8 cellular contexts compared by ENCODE assay signal in genomic region chr9:97889941-97890557, GRCh38. TPM values are rescaled to one million over a fixed set of nuclear protein-coding genes. Genes with fewer than 3 reads are reported as not detected.
DNase-seq lines count a peak whose midpoint lies in the region; ATAC-seq, FAIRE-seq and TF ChIP-seq lines count a peak whose summit lies in the region.

No MANE protein-coding gene starts in this region.

- TF ChIP-seq CTCF in endothelial cell of umbilical vein (IDR thresholded peaks at IDR 0.05; ENCODE audit: extremely low read depth in 1 of 2, insufficient read depth in 1 of 2, low read depth in 1 of 2, low read length in 2 of 2): peak; percentile 73 to 92
- peak; percentile 80 for TF ChIP-seq CTCF in retinal pigment epithelial cell (conservative IDR thresholded peaks at IDR 0.05; ENCODE audit: low read depth, low read length)

- BruUV-seq in endothelial cell of umbilical vein (replicated peaks; lab: Mats Ljungman, UMichigan): no TSS peak

- intact Hi-C loops in endothelial cell of umbilical vein (cut with micrococcal nuclease): loop anchor here (2.0 kb wide), 1 partner anchor 179 kb away; no protein-coding TSS in a partner anchor

- peaks cover 0 to 8% (median 6%) of the 10 kb centered on the region in 4 donors for H3K4me1 Mint-ChIP-seq in CD4-positive, CD25-positive, alpha-beta regulatory T cell

- peak; percentile 27 to 57 (median 51) for DNase-seq in CD4-positive, CD25-positive, alpha-beta regulatory T cell
- DNase-seq in HTR-8/SVneo (ENCODE audit: insufficient read length, low spot score) (peak; percentile 20), endothelial cell of umbilical vein (ENCODE audit: low read depth, low spot score) (peak; percentile 22), retinal pigment epithelial cell (ENCODE audit: low read depth) (no peak), cerebellar nuclear complex (lab: John Stamatoyannopoulos, UW) (no peak), H4 (ENCODE audit: low spot score) (no peak)
- DNase-seq in activated CD4-positive, alpha-beta T cell treated with anti-CD3 and anti-CD28 coated beads, Interleukin-2, amount 50 U/mL, for 4 hours: peak; percentile 64 to 71

- H3K9ac ChIP-seq in endothelial cell of umbilical vein (replicated peaks; ENCODE audit: extremely low read depth, insufficient read depth, low read length): no peak overlapping the region

- H3K4me2 ChIP-seq in endothelial cell of umbilical vein (ENCODE audit: insufficient read depth, low read length): no peak overlapping the region

- H3K79me2 ChIP-seq in endothelial cell of umbilical vein (ENCODE audit: control insufficient read depth, insufficient read depth, low read length): no peaks in the 10 kb centered on the region

- peaks cover 5% of the 10 kb centered on the region for H3K4me1 ChIP-seq in CD4-positive, CD25-positive, alpha-beta regulatory T cell (ENCODE audit: control insufficient read depth, insufficient read depth, low read length, poor library complexity, severe bottlenecking)
- H3K4me1 ChIP-seq in endothelial cell of umbilical vein (ENCODE audit: control insufficient read depth, extremely low read depth, insufficient read depth, low read length): no peaks in the 10 kb centered on the region

- peak in 1 of 2 donors; percentile 58 for ATAC-seq in CD4-positive, CD25-positive, alpha-beta regulatory T cell (ENCODE audit: low read depth in 2 of 2)
- no peak for ATAC-seq in GM18870 (IDR thresholded peaks at IDR 0.05; ENCODE audit: unreplicated experiment)

- H3K36me3 ChIP-seq in CD4-positive, CD25-positive, alpha-beta regulatory T cell (ENCODE audit: control insufficient read depth, insufficient read depth, low read length): no peaks in the 10 kb centered on the region
- H3K36me3 ChIP-seq in endothelial cell of umbilical vein (ENCODE audit: control insufficient read depth in 2 of 2, extremely low read depth in 1 of 2, insufficient read depth in 2 of 2, low read length in 2 of 2): no peaks in the 10 kb centered on the region

- H3K4me3 Mint-ChIP-seq in CD4-positive, CD25-positive, alpha-beta regulatory T cell: no peak overlapping the region

- FAIRE-seq in HTR-8/SVneo (lab: Jason Lieb, UNC) (no peak), endothelial cell of umbilical vein (lab: Jason Lieb, UNC) (peak; percentile 82)

- H3K27me3 Mint-ChIP-seq in CD4-positive, CD25-positive, alpha-beta regulatory T cell: no peaks in the 10 kb centered on the region

- CTCF ChIA-PET in endothelial cell of umbilical vein (lab: Charles Lee): interaction anchor here (0.6 to 7.1 kb wide), 42 partner anchors 10 to 918 kb away, joined by 3 to 128 read pairs (median 4); partner anchors contain the start of genes NANS, TRMO and TSTD2

- H3K9me3 Mint-ChIP-seq in CD4-positive, CD25-positive, alpha-beta regulatory T cell: peaks cover 0 to 14% (median 5%) of the 10 kb centered on the region in 7 donors

- H3K36me3 Mint-ChIP-seq in CD4-positive, CD25-positive, alpha-beta regulatory T cell: peaks cover 19% of the 10 kb centered on the region

- H3K9me3 ChIP-seq in CD4-positive, CD25-positive, alpha-beta regulatory T cell (ENCODE audit: control insufficient read depth in 2 of 2, low read length in 2 of 2): peaks cover 3 to 7% of the 10 kb centered on the region in 2 experiments
- H3K9me3 ChIP-seq in endothelial cell of umbilical vein (replicated peaks; ENCODE audit: control insufficient read depth, insufficient read depth, low read length): no peaks in the 10 kb centered on the region

- dilution Hi-C loops in endothelial cell of umbilical vein (cut with MboI; ENCODE audit: extremely low pct_ligation_motif_present, low sequenced_read_pairs): no loop called here

- no peak overlapping the region for H3K4me3 ChIP-seq in CD4-positive, CD25-positive, alpha-beta regulatory T cell (ENCODE audit: low read depth, low read length)
- H3K4me3 ChIP-seq in endothelial cell of umbilical vein (replicated peaks in 1 of 3; ENCODE audit: insufficient read depth in 1 of 3, low read depth in 1 of 3, low read length in 3 of 3) (no peak overlapping the region), retinal pigment epithelial cell (ENCODE audit: low read length) (no peak overlapping the region)

- no peaks in the 10 kb centered on the region for H3K9me1 ChIP-seq in endothelial cell of umbilical vein (replicated peaks; ENCODE audit: control insufficient read depth, extremely low read depth, insufficient read depth, low read length)

- H3K27me3 ChIP-seq in CD4-positive, CD25-positive, alpha-beta regulatory T cell (ENCODE audit: control insufficient read depth, insufficient read depth, low read length): no peaks in the 10 kb centered on the region
- H3K27me3 ChIP-seq in endothelial cell of umbilical vein (ENCODE audit: control insufficient read depth in 2 of 2, insufficient read depth in 2 of 2, low read length in 2 of 2): peaks cover 8 to 9% of the 10 kb centered on the region in 2 experiments

- no peaks in the 10 kb centered on the region for H4K20me1 ChIP-seq in endothelial cell of umbilical vein (replicated peaks; ENCODE audit: control insufficient read depth, extremely low read depth, insufficient read depth, low read length)

- POLR2A ChIA-PET in endothelial cell of umbilical vein (lab: Charles Lee): no interaction called here

- peak overlapping the region in 1 of 3 donors; percentile 48 for H3K27ac Mint-ChIP-seq in CD4-positive, CD25-positive, alpha-beta regulatory T cell

- H2AFZ ChIP-seq in endothelial cell of umbilical vein (ENCODE audit: low read depth, low read length): no peak overlapping the region

- TF ChIP-seq POLR2A in endothelial cell of umbilical vein (IDR thresholded peaks at IDR 0.05; ENCODE audit: low read depth, low read length): no peak

- H3K27ac ChIP-seq in CD4-positive, CD25-positive, alpha-beta regulatory T cell (ENCODE audit: insufficient read depth, low read length, poor library complexity, severe bottlenecking): no peak overlapping the region
- no peak overlapping the region for H3K27ac ChIP-seq in endothelial cell of umbilical vein (ENCODE audit: insufficient read depth, low read depth, low read length)

TF ChIP-seq in endothelial cell of umbilical vein, 7 proteins besides CTCF, POLR2A, EP300 and RAD21:
- TF ChIP-seq POLR2AphosphoS5 (IDR thresholded peaks at IDR 0.05; ENCODE audit: insufficient read depth, low read depth, low read length): no peak
- TF ChIP-seq EZH2 (IDR thresholded peaks at IDR 0.05; ENCODE audit: borderline replicate concordance, low read depth, low read length, severe bottlenecking): no peak
- no peak for TF ChIP-seq FOS (IDR thresholded peaks at IDR 0.05; ENCODE audit: borderline replicate concordance, insufficient read depth, low read length)
- no peak for TF ChIP-seq MAX (IDR thresholded peaks at IDR 0.05; ENCODE audit: insufficient read depth, insufficient read length)
- TF ChIP-seq MYC (IDR thresholded peaks at IDR 0.05; ENCODE audit: low read depth, low read length): no peak
- no peak for TF ChIP-seq JUN (IDR thresholded peaks at IDR 0.05; ENCODE audit: borderline replicate concordance, insufficient read depth, insufficient read length, low read depth)

RNA-seq across cellular contexts. Expression of gene TRMO, which starts 32.3 kb away (rescaled TPM):
- 47.1 TPM for total RNA-seq in CD4-positive, CD25-positive, alpha-beta regulatory T cell
- 10 to 100 TPM; 20.7 to 28.9 (median 26.3) TPM for polyA plus RNA-seq in CD4-positive, CD25-positive, alpha-beta regulatory T cell
- total RNA-seq in endothelial cell of umbilical vein: 10.1 and 10.9 TPM in 2 replicates
- 10.1 and 11.9 TPM in 2 replicates for polyA plus RNA-seq in endothelial cell of umbilical vein
- 12.2 and 12.6 TPM in 2 replicates for polyA plus RNA-seq in endothelial cell of umbilical vein (2011; cell fraction: cytosol; rRNA removed)
- 23.9 and 26.1 TPM in 2 replicates for polyA plus RNA-seq in endothelial cell of umbilical vein (2011; cell fraction: nucleus; rRNA removed)
- polyA plus RNA-seq in endothelial cell of umbilical vein (2012): 7.7 and 11.0 TPM in 2 replicates
- polyA minus RNA-seq in endothelial cell of umbilical vein: 13.1 and 18.7 TPM in 2 replicates
- polyA minus RNA-seq in endothelial cell of umbilical vein (2011; cell fraction: cytosol; rRNA and poly(A)+ RNA removed): 13.0 TPM
- 18.3 and 20.9 TPM in 2 replicates for polyA minus RNA-seq in endothelial cell of umbilical vein (2011; cell fraction: nucleus; rRNA and poly(A)+ RNA removed)
- total RNA-seq in H4 (2014; rRNA removed; shearing (Covaris generic)): 16.6 and 19.1 TPM in 2 replicates

RNA-seq across cellular contexts. Expression of gene FOXE1, which starts 37.0 kb away (rescaled TPM):
- total RNA-seq in CD4-positive, CD25-positive, alpha-beta regulatory T cell: not detected
- not detected for polyA plus RNA-seq in CD4-positive, CD25-positive, alpha-beta regulatory T cell
- not detected in 2 replicates for total RNA-seq in endothelial cell of umbilical vein
- not detected in 2 replicates for polyA plus RNA-seq in endothelial cell of umbilical vein
- polyA plus RNA-seq in endothelial cell of umbilical vein (2011; cell fraction: cytosol; rRNA removed): not detected in 2 replicates
- polyA plus RNA-seq in endothelial cell of umbilical vein (2011; cell fraction: nucleus; rRNA removed): not detected in 2 replicates
- not detected in 2 replicates for polyA plus RNA-seq in endothelial cell of umbilical vein (2012)
- polyA minus RNA-seq in endothelial cell of umbilical vein: not detected in 2 replicates
- 1.5 TPM for polyA minus RNA-seq in endothelial cell of umbilical vein (2011; cell fraction: cytosol; rRNA and poly(A)+ RNA removed)
- polyA minus RNA-seq in endothelial cell of umbilical vein (2011; cell fraction: nucleus; rRNA and poly(A)+ RNA removed): not detected in 2 replicates
- not detected in 2 replicates for total RNA-seq in H4 (2014; rRNA removed; shearing (Covaris generic))

RNA-seq across cellular contexts. Expression of gene HEMGN, which starts 47.9 kb away (rescaled TPM):
- total RNA-seq in CD4-positive, CD25-positive, alpha-beta regulatory T cell: 3.6 TPM
- polyA plus RNA-seq in CD4-positive, CD25-positive, alpha-beta regulatory T cell: 1 to 10 TPM; 1.7 to 7.0 (median 4.7) TPM
- not detected in 2 replicates for total RNA-seq in endothelial cell of umbilical vein
- not detected in 2 replicates for polyA plus RNA-seq in endothelial cell of umbilical vein
- not detected in 2 replicates for polyA plus RNA-seq in endothelial cell of umbilical vein (2011; cell fraction: cytosol; rRNA removed)
- polyA plus RNA-seq in endothelial cell of umbilical vein (2011; cell fraction: nucleus; rRNA removed): not detected in 2 replicates
- not detected in 2 replicates for polyA plus RNA-seq in endothelial cell of umbilical vein (2012)
- polyA minus RNA-seq in endothelial cell of umbilical vein: 0.15 and 0.68 TPM in 2 replicates
- not detected for polyA minus RNA-seq in endothelial cell of umbilical vein (2011; cell fraction: cytosol; rRNA and poly(A)+ RNA removed)
- polyA minus RNA-seq in endothelial cell of umbilical vein (2011; cell fraction: nucleus; rRNA and poly(A)+ RNA removed): not detected in 2 replicates
- not detected in 2 replicates for total RNA-seq in H4 (2014; rRNA removed; shearing (Covaris generic))

Comparison
In these comparisons a context has a peak if more than half of its experiments do, and no peak if none do; other contexts are left out.
1. DNase-seq: peak in CD4-positive, CD25-positive, alpha-beta regulatory T cell (3 of 3), HTR-8/SVneo (single experiment), activated CD4-positive, alpha-beta T cell treated with anti-CD3 and anti-CD28 coated beads, Interleukin-2, amount 50 U/mL, for 4 hours (2 of 2) and endothelial cell of umbilical vein (single experiment); none in retinal pigment epithelial cell (single experiment), cerebellar nuclear complex (0 of 2) and H4 (single experiment).